ENCODE assay signal across 13 cellular contexts in the genomic region with DNA sequence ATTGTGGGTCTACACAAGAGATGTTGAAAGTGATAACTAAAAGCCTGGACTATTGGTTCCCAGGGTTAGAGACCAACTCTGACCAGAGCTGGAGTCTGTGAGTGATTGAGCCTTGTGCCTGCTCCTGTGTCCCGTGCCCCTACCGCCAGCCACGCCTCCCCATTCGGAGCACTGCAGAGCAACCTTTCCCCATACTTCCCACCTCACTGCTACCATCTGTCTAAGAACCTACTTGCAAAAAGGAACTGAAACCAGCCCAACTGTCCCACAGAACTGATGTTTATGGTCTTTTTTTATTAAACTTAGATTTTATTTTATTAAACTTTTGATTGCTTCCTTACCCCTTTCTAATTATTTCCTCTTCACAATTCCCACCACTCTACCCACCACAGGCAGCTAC.
A peak's percentile ranks its signal among the peaks of the same experiment; 100 is the strongest.
DNase-seq lines count a peak whose midpoint lies in the region; ATAC-seq, FAIRE-seq and TF ChIP-seq lines count a peak whose summit lies in the region.
"Had no signal": no experiment of that assay in that cellular context is flagged by ENCODE, and none has a peak within 500 bp of the region (broad histone marks: within the 10 kb centered on the region; RNA-seq: fewer than 3 reads in every experiment).

No MANE protein-coding gene starts in this region.

- intact Hi-C loops in activated CD4-positive, alpha-beta memory T cell treated with anti-CD3 and anti-CD28 coated beads for 36 hours (cut with micrococcal nuclease), result no loop called here

- H3K36me3 Mint-ChIP-seq in activated CD4-positive, alpha-beta memory T cell treated with anti-CD3 and anti-CD28 coated beads for 36 hours, result no peaks in the 10 kb centered on the region
- H3K36me3 Mint-ChIP-seq: activated naive CD8-positive, alpha-beta T cell treated with anti-CD3 and anti-CD28 coated beads, Interleukin-2, amount 10 ng/mL, durations not matched to agents 7 days and 5 days had no signal

- FAIRE-seq in GM18507 (lab: Jason Lieb, UNC), result peak; percentile 83

- DNase-seq in GM18507 (ENCODE audit: extremely low spot score, insufficient read length, low read depth) (peak; percentile 14), T-helper 9 cell (no peak), GOT3 (lab: John Stamatoyannopoulos, UW) (no peak), NCI-H2029 (lab: John Stamatoyannopoulos, UW) (no peak)
- DNase-seq in activated CD4-positive, alpha-beta memory T cell treated with anti-CD3 and anti-CD28 coated beads for 36 hours, result no peak
- DNase-seq: activated naive CD8-positive, alpha-beta T cell treated with anti-CD3 and anti-CD28 coated beads, Interleukin-2, amount 10 ng/mL, durations not matched to agents 7 days and 5 days; BE2C; dorsolateral prefrontal cortex; SHP77 had no signal

- peak overlapping the region; percentile 4; the same call in 1 of the 2 replicates for H3K27ac ChIP-seq in OCI-LY3 (ENCODE audit: low read length)
- H3K27ac ChIP-seq: dorsolateral prefrontal cortex, right atrium auricular region had no signal

- no peaks in the 10 kb centered on the region for H3K9me3 ChIP-seq in OCI-LY3 (ENCODE audit: insufficient read depth, low read length)
- H3K9me3 ChIP-seq: BE2C, right atrium auricular region had no signal

- no peaks in the 10 kb centered on the region for H3K4me1 Mint-ChIP-seq in activated CD4-positive, alpha-beta memory T cell treated with anti-CD3 and anti-CD28 coated beads for 36 hours (ENCODE audit: low read depth)
- H3K4me1 Mint-ChIP-seq: activated naive CD8-positive, alpha-beta T cell treated with anti-CD3 and anti-CD28 coated beads, Interleukin-2, amount 10 ng/mL, durations not matched to agents 7 days and 5 days had no signal

- H3K79me2 ChIP-seq in OCI-LY3 (ENCODE audit: low read length), result no peaks in the 10 kb centered on the region

- H3K4me2 ChIP-seq in OCI-LY3 (ENCODE audit: low read length), result peak overlapping the region; percentile 80

- H3K4me3 ChIP-seq in OCI-LY3 (ENCODE audit: low read length), result peak overlapping the region; percentile 34
- H3K4me3 ChIP-seq: dorsolateral prefrontal cortex, right atrium auricular region had no signal

- POLR2A ChIA-PET in activated CD4-positive, alpha-beta memory T cell treated with anti-CD3 and anti-CD28 coated beads for 36 hours (lab: Charles Lee), result no interaction called here

- H3K27me3 Mint-ChIP-seq in activated CD4-positive, alpha-beta memory T cell treated with anti-CD3 and anti-CD28 coated beads for 36 hours, result peaks cover 3% of the 10 kb centered on the region

- no peaks in the 10 kb centered on the region for H4K20me1 ChIP-seq in OCI-LY3 (ENCODE audit: insufficient read depth, low read length)

- H3K9ac ChIP-seq in OCI-LY3 (ENCODE audit: low read length), result no peak overlapping the region

- peaks cover 50% of the 10 kb centered on the region for H3K4me1 ChIP-seq in OCI-LY3 (ENCODE audit: low read length)
- H3K4me1 ChIP-seq: BE2C had no signal

- ATAC-seq in GM21515 (IDR thresholded peaks at IDR 0.05; ENCODE audit: unreplicated experiment), result peak; percentile 68
- ATAC-seq in HG03103 (IDR thresholded peaks at IDR 0.05; ENCODE audit: low read depth, unreplicated experiment), result peak; percentile 58

- TF ChIP-seq CTCF in OCI-LY3 (IDR thresholded peaks at IDR 0.05; ENCODE audit: low read depth, low read length), result no peak

- H3K27me3 ChIP-seq in OCI-LY3 (ENCODE audit: low read depth, low read length), result peaks cover 54% of the 10 kb centered on the region
- H3K27me3 ChIP-seq: BE2C, right atrium auricular region had no signal

- no peak overlapping the region for H3K27ac Mint-ChIP-seq in activated CD4-positive, alpha-beta memory T cell treated with anti-CD3 and anti-CD28 coated beads for 36 hours
- H3K27ac Mint-ChIP-seq: activated naive CD8-positive, alpha-beta T cell treated with anti-CD3 and anti-CD28 coated beads, Interleukin-2, amount 10 ng/mL, durations not matched to agents 7 days and 5 days had no signal

- no peak overlapping the region for H2AFZ ChIP-seq in OCI-LY3 (ENCODE audit: low read depth, low read length)

- no peaks in the 10 kb centered on the region for H3K9me3 Mint-ChIP-seq in activated CD4-positive, alpha-beta memory T cell treated with anti-CD3 and anti-CD28 coated beads for 36 hours
- H3K9me3 Mint-ChIP-seq: activated naive CD8-positive, alpha-beta T cell treated with anti-CD3 and anti-CD28 coated beads, Interleukin-2, amount 10 ng/mL, durations not matched to agents 7 days and 5 days had no signal

- no peak overlapping the region for H3K4me3 Mint-ChIP-seq in activated CD4-positive, alpha-beta memory T cell treated with anti-CD3 and anti-CD28 coated beads for 36 hours
- H3K4me3 Mint-ChIP-seq: activated naive CD8-positive, alpha-beta T cell treated with anti-CD3 and anti-CD28 coated beads, Interleukin-2, amount 10 ng/mL, durations not matched to agents 7 days and 5 days had no signal

- no peaks in the 10 kb centered on the region for H3K36me3 ChIP-seq in OCI-LY3 (replicated peaks; ENCODE audit: low read depth, low read length)
- H3K36me3 ChIP-seq: BE2C, right atrium auricular region had no signal

- CTCF ChIA-PET in activated CD4-positive, alpha-beta memory T cell treated with anti-CD3 and anti-CD28 coated beads for 36 hours (lab: Charles Lee), result interaction anchor here (0.7 kb wide), 1 partner anchor 18 kb away, joined by 3 read pairs; no protein-coding TSS in a partner anchor
